In the genomic region with DNA sequence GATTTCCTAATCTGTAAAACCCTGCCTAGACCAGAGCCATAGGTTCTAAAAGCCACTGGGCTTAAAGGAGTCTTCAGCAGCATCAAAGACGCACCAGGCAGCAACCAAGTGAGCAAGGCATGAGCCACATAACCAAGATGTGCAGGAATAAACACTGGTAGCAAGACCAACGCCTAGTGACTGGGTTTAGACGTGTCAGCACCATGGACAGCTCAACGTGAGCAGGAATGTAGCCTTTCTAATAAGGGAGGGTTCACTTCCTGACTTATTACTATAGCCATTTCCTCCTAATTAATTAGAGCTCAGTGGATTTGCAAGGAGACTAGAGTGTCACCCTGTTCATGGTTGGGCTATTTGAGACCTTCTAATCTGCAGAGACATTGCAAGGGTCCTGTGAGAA, we compare ENCODE assay signal across 9 cellular contexts.
DNase-seq lines count a peak whose midpoint lies in the region; ATAC-seq, FAIRE-seq and TF ChIP-seq lines count a peak whose summit lies in the region.
"Had no signal": no experiment of that assay in that cellular context is flagged by ENCODE, and none has a peak within 500 bp of the region (broad histone marks: within the 10 kb centered on the region; RNA-seq: fewer than 3 reads in every experiment).

No MANE protein-coding gene starts in this region.

- no peak for ATAC-seq in GM18909 (IDR thresholded peaks at IDR 0.05; ENCODE audit: poor library complexity, unreplicated experiment)

- DNase-seq in GM18507 (ENCODE audit: extremely low spot score, insufficient read length, low read depth) (peak; percentile 7), M059J (ENCODE audit: low read depth) (peak; percentile 38), cardiac fibroblast (ENCODE audit: low read depth in 2 of 2) (peak; percentile 2 to 45), myocyte (ENCODE audit: low read depth) (peak; percentile 30), NCI-H1930 (lab: John Stamatoyannopoulos, UW) (no peak), NOMO-1 (lab: John Stamatoyannopoulos, UW; ENCODE audit: unreplicated experiment in 2 of 2) (no peak), NCI-H69 (lab: John Stamatoyannopoulos, UW) (no peak)

- H3K4me3 ChIP-seq in cardiac fibroblast (replicated peaks in 1 of 2; ENCODE audit: low read depth in 2 of 2, low read length in 2 of 2), result no peak overlapping the region
- H3K4me3 ChIP-seq: skin epidermis had no signal

- no peak for TF ChIP-seq CTCF in cardiac fibroblast (IDR thresholded peaks at IDR 0.05; ENCODE audit: low read depth, low read length)

- no peak for FAIRE-seq in GM18507 (lab: Jason Lieb, UNC)

Comparison
In these comparisons a context has a peak if more than half of its experiments do, and no peak if none do; other contexts are left out.
1. DNase-seq: peak in GM18507 (single experiment), M059J (single experiment), cardiac fibroblast (2 of 2) and myocyte (single experiment); none in NCI-H1930 (0 of 2), NOMO-1 (0 of 2) and NCI-H69 (single experiment).